1 cellular context compared by ENCODE assay signal in genomic region chr5:9467199-9468069, GRCh38.
TF ChIP-seq lines count a peak whose summit lies in the region.

No MANE protein-coding gene starts in this region.

TF ChIP-seq in IMR-90, 13 proteins besides CTCF, POLR2A, EP300 and RAD21 (continued from another document):
- TF ChIP-seq ELK1 (IDR thresholded peaks at IDR 0.05; ENCODE audit: borderline replicate concordance, low read depth, low read length) (no peak), BHLHE40 (IDR thresholded peaks at IDR 0.05; ENCODE audit: low read depth, low read length) (no peak), RCOR1 (IDR thresholded peaks at IDR 0.05; ENCODE audit: insufficient replicate concordance, low read length) (no peak), FOS (IDR thresholded peaks at IDR 0.05; ENCODE audit: low read depth, low read length) (no peak), NFE2L2 (IDR thresholded peaks at IDR 0.05; ENCODE audit: low read depth, low read length) (no peak), CHD1 (IDR thresholded peaks at IDR 0.05; ENCODE audit: low read depth, low read length) (no peak), RFX5 (IDR thresholded peaks at IDR 0.05; ENCODE audit: low read depth, low read length) (no peak), SMC3 (IDR thresholded peaks at IDR 0.05; ENCODE audit: low read depth, low read length) (no peak), MAZ (IDR thresholded peaks at IDR 0.05; ENCODE audit: borderline replicate concordance, low read depth, low read length) (no peak), CEBPB (IDR thresholded peaks at IDR 0.05; ENCODE audit: low read depth, low read length) (no peak), MXI1 (IDR thresholded peaks at IDR 0.05; ENCODE audit: borderline replicate concordance, low read depth, low read length) (no peak)
- TF ChIP-seq, protein P1, sequence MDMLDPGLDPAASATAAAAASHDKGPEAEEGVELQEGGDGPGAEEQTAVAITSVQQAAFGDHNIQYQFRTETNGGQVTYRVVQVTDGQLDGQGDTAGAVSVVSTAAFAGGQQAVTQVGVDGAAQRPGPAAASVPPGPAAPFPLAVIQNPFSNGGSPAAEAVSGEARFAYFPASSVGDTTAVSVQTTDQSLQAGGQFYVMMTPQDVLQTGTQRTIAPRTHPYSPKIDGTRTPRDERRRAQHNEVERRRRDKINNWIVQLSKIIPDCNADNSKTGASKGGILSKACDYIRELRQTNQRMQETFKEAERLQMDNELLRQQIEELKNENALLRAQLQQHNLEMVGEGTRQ (IDR thresholded peaks at IDR 0.05; ENCODE audit: low read depth, low read length), result no peak
